In genomic region chr10:71351628-71352319, GRCh38 we compare ENCODE assay signal across 18 cellular contexts. TPM values are rescaled to one million over a fixed set of nuclear protein-coding genes. Genes with fewer than 3 reads are reported as not detected.
A peak's percentile ranks its signal among the peaks of the same experiment; 100 is the strongest.
DNase-seq lines count a peak whose midpoint lies in the region; ATAC-seq and TF ChIP-seq lines count a peak whose summit lies in the region.
"Had no signal": no experiment of that assay in that cellular context is flagged by ENCODE, and none has a peak within 500 bp of the region (broad histone marks: within the 10 kb centered on the region; RNA-seq: fewer than 3 reads in every experiment).

No MANE protein-coding gene starts in this region.

- no peaks in the 10 kb centered on the region for H3K4me1 ChIP-seq in gastroesophageal sphincter
- H3K4me1 ChIP-seq in mucosa of descending colon (ENCODE audit: low read depth), result peaks cover 4% of the 10 kb centered on the region

- no peak for TF ChIP-seq CTCF in gastroesophageal sphincter (IDR thresholded peaks at IDR 0.05)
- no peak for TF ChIP-seq CTCF in mucosa of descending colon (IDR thresholded peaks at IDR 0.05)
- no peak for TF ChIP-seq CTCF in omental fat pad (IDR thresholded peaks at IDR 0.05)

- DNase-seq in CD1c-positive myeloid dendritic cell (ENCODE audit: extremely low spot score) (peak; percentile 48), NCI-H345 treated with DMSO at 0.1 percent for 48 hours (lab: John Stamatoyannopoulos, UW; ENCODE audit: unreplicated experiment) (peak; percentile 55), mucosa of descending colon (peak; percentile 65 to 71 (median 69)), DMS53 (lab: John Stamatoyannopoulos, UW) (no peak), omental fat pad (ENCODE audit: low spot score) (no peak), HuH-7.5 (ENCODE audit: low spot score) (no peak)
- DNase-seq: activated CD4-positive, alpha-beta memory T cell treated with anti-CD3 and anti-CD28 coated beads, Interleukin-2, amount 10 ng/mL, durations not matched to agents 7 days and 5 days; activated T-cell treated with anti-CD3 and anti-CD28 coated beads, Interleukin-2, amount 50 U/mL, for 4 hours; EL; NCI-H146; NCI-H526; stimulated activated CD4-positive, alpha-beta T cell treated with anti-CD3 and anti-CD28 coated beads, Interleukin-2, amount 100 ng/mL, for 48 hours had no signal

- no peaks in the 10 kb centered on the region for H3K9me3 ChIP-seq in gastroesophageal sphincter
- H3K9me3 ChIP-seq in mucosa of descending colon, result no peaks in the 10 kb centered on the region

- no peak overlapping the region for H3K27ac ChIP-seq in gastroesophageal sphincter
- H3K27ac ChIP-seq: hepatocyte, VCaP had no signal

- no peak for TF ChIP-seq POLR2A in gastroesophageal sphincter (IDR thresholded peaks at IDR 0.05)

- intact Hi-C loops in mucosa of descending colon (cut with DNase I, micrococcal nuclease), result no loop called here

- WGBS in gastroesophageal sphincter (ENCODE audit: low coverage in 1 of 2), 2 donors, result 80 to 100% methylated on average over 1 to 5 of the region's 14 CpGs

- H3K4me3 ChIP-seq in gastroesophageal sphincter (no peak overlapping the region), mucosa of descending colon (no peak overlapping the region)
- H3K4me3 ChIP-seq: hepatocyte had no signal

- TF ChIP-seq EP300 in gastroesophageal sphincter (IDR thresholded peaks at IDR 0.05), result no peak

- no peaks in the 10 kb centered on the region for H3K27me3 ChIP-seq in gastroesophageal sphincter
- H3K27me3 ChIP-seq: hepatocyte had no signal

- peak; percentile 31 for ATAC-seq in gastroesophageal sphincter
- ATAC-seq in mucosa of descending colon, result peak; percentile 73
- no peak for ATAC-seq in omental fat pad (ENCODE audit: low FRiP score)
- ATAC-seq in GM19395 (IDR thresholded peaks at IDR 0.05; ENCODE audit: unreplicated experiment), result no peak
- ATAC-seq: activated naive CD4-positive, alpha-beta T cell treated with anti-CD3 and anti-CD28 coated beads, Interleukin-2, amount 50 U/mL, for 72 hours; activated T-cell treated with anti-CD3 and anti-CD28 coated beads, Interleukin-2, amount 50 U/mL, for 4 hours had no signal

- H3K36me3 ChIP-seq in gastroesophageal sphincter (peaks cover 0 to 80% of the 10 kb centered on the region in 2 donors), mucosa of descending colon (ENCODE audit: low read depth) (no peaks in the 10 kb centered on the region)

RNA-seq across cellular contexts. Expression of gene SLC29A3, which starts 32.7 kb away (rescaled TPM):
- total RNA-seq in gastroesophageal sphincter (1 to 10 TPM; 3.3 to 9.8 (median 4.9) TPM), mucosa of descending colon (1 to 10 TPM; 6.0 to 6.4 (median 6.3) TPM), omental fat pad (1 to 10 TPM; 2.5 to 6.8 (median 5.8) TPM)

RNA-seq across cellular contexts. Expression of gene CDH23, which starts 44.9 kb away (rescaled TPM):
- total RNA-seq in gastroesophageal sphincter, result 10 to 100 TPM in 3 of 4 donors, 1 to 10 TPM in 1; 5.1 to 33.5 (median 16.2) TPM
- 1 to 10 TPM; 1.8 to 3.6 (median 3.0) TPM for total RNA-seq in mucosa of descending colon
- 10 to 100 TPM; 25.3 to 41.9 (median 34.4) TPM for total RNA-seq in omental fat pad
- total RNA-seq: RPMI7951 had no signal

Comparison
In these comparisons a context has a peak if more than half of its experiments do, and no peak if none do; other contexts are left out.
1. DNase-seq: peak in CD1c-positive myeloid dendritic cell (single experiment), NCI-H345 treated with DMSO at 0.1 percent for 48 hours (single experiment) and mucosa of descending colon (3 of 3); none in DMS53 (single experiment), omental fat pad (single experiment) and HuH-7.5 (single experiment).
2. ATAC-seq: peak in gastroesophageal sphincter (single experiment) and mucosa of descending colon (single experiment); none in omental fat pad (single experiment) and GM19395 (single experiment).